Comparison of ENCODE assay signal across 9 cellular contexts in genomic region chr12:52221912-52222457, GRCh38. TPM values are rescaled to one million over a fixed set of nuclear protein-coding genes. Genes with fewer than 3 reads are reported as not detected.
DNase-seq lines count a peak whose midpoint lies in the region; ATAC-seq and TF ChIP-seq lines count a peak whose summit lies in the region.
"Had no signal": no experiment of that assay in that cellular context is flagged by ENCODE, and none has a peak within 500 bp of the region (broad histone marks: within the 10 kb centered on the region; RNA-seq: fewer than 3 reads in every experiment).

No MANE protein-coding gene starts in this region.

- no peaks in the 10 kb centered on the region for H3K9me3 Mint-ChIP-seq in activated T-cell treated with anti-CD3 and anti-CD28 coated beads, Interleukin-2, amount 50 U/mL, for 72 hours

- peak; percentile 39 for DNase-seq in NCI-H345 (lab: John Stamatoyannopoulos, UW)
- no peak for DNase-seq in NCI-H345 treated with DMSO at 0.1 percent for 48 hours (lab: John Stamatoyannopoulos, UW; ENCODE audit: unreplicated experiment)
- peak; percentile 15 for DNase-seq in NOMO-1 treated with dmso at 0.1 percent for 144 hours (lab: John Stamatoyannopoulos, UW; ENCODE audit: unreplicated experiment)
- DNase-seq in activated T-cell treated with anti-CD3 and anti-CD28 coated beads, Interleukin-2, amount 50 U/mL, for 72 hours, result peak; percentile 83 to 92
- peak in 2 of 5 donors; percentile 47 to 75 for DNase-seq in heart left ventricle
- peak; percentile 65 for DNase-seq in stimulated activated CD4-positive, alpha-beta T cell treated with anti-CD3 and anti-CD28 coated beads, Interleukin-12 subunit alpha, Interleukin-12 subunit beta, amount 100 ng/mL, for 4 hours
- no peak for DNase-seq in NCI-H510A treated with DMSO at 0.1 percent for 48 hours (lab: John Stamatoyannopoulos, UW)
- no peak for DNase-seq in NCI-H446 treated with DMSO at 0.1 percent for 48 hours (lab: John Stamatoyannopoulos, UW)

- peaks cover 0 to 3% of the 10 kb centered on the region in 2 donors for H3K36me3 Mint-ChIP-seq in activated T-cell treated with anti-CD3 and anti-CD28 coated beads, Interleukin-2, amount 50 U/mL, for 72 hours (ENCODE audit: insufficient read depth in 2 of 2)

- H3K27ac ChIP-seq in heart left ventricle, result no peak overlapping the region

- H3K27me3 Mint-ChIP-seq in activated T-cell treated with anti-CD3 and anti-CD28 coated beads, Interleukin-2, amount 50 U/mL, for 72 hours (ENCODE audit: low read depth), result peaks cover 62% of the 10 kb centered on the region

- peaks cover 31% of the 10 kb centered on the region for H3K4me1 Mint-ChIP-seq in activated T-cell treated with anti-CD3 and anti-CD28 coated beads, Interleukin-2, amount 50 U/mL, for 72 hours (ENCODE audit: low read depth)

- ATAC-seq in activated T-cell treated with anti-CD3 and anti-CD28 coated beads, Interleukin-2, amount 50 U/mL, for 72 hours (replicated peaks in 1 of 2), result peak; percentile 98
- ATAC-seq in heart left ventricle, result peak in 2 of 4 donors; percentile 29 to 63

- H3K27me3 ChIP-seq in heart left ventricle, result peaks cover 0 to 27% (median 5%) of the 10 kb centered on the region in 9 donors

- peaks cover 0 to 13% (median 0%) of the 10 kb centered on the region in 12 donors for H3K4me1 ChIP-seq in heart left ventricle

- TF ChIP-seq POLR2A in heart left ventricle (IDR thresholded peaks at IDR 0.05), result no peak

- H3K36me3 ChIP-seq in heart left ventricle, result no peaks in the 10 kb centered on the region

- TF ChIP-seq CTCF in heart left ventricle (IDR thresholded peaks at IDR 0.05), result peak; percentile 12 to 60 (median 44)

- WGBS in heart left ventricle, 4 donors, result 14 to 21% (median 19%) methylated on average over 8 of the region's 8 CpGs

- H3K4me3 ChIP-seq in heart left ventricle, result no peak overlapping the region

- peak overlapping the region in 1 of 2 donors; percentile 33 for H3K4me3 Mint-ChIP-seq in activated T-cell treated with anti-CD3 and anti-CD28 coated beads, Interleukin-2, amount 50 U/mL, for 72 hours

- H3K27ac Mint-ChIP-seq in activated T-cell treated with anti-CD3 and anti-CD28 coated beads, Interleukin-2, amount 50 U/mL, for 72 hours, result no peak overlapping the region

- intact Hi-C loops in heart left ventricle (cut with DNase I), result loop anchor here in 2 of 10 donors (5.0 to 10.0 kb wide), 2 partner anchors 53 to 55 kb away; partner anchors contain the start of gene KRT86 (in 1 of the 2)

- no peaks in the 10 kb centered on the region for H3K9me3 ChIP-seq in heart left ventricle

RNA-seq across cellular contexts. Expression of gene KRT7, which starts 11.1 kb away (rescaled TPM):
- 10 to 100 TPM; 23.1 to 25.4 TPM for total RNA-seq in activated T-cell treated with anti-CD3 and anti-CD28 coated beads, Interleukin-2, amount 50 U/mL, for 72 hours
- total RNA-seq in heart left ventricle, result 10 to 100 TPM in 1 of 9 donors, 1 to 10 TPM in 4, under 1 TPM in 2, not detected in 2; 0.20 to 56.7 (median 3.6) TPM
- polyA plus RNA-seq in heart left ventricle, result under 1 TPM in 1 of 2 donors, not detected in 1; 0.76 TPM

RNA-seq across cellular contexts. Expression of gene KRT80, which starts 30.2 kb away (rescaled TPM):
- total RNA-seq in activated T-cell treated with anti-CD3 and anti-CD28 coated beads, Interleukin-2, amount 50 U/mL, for 72 hours, result not detected
- total RNA-seq in heart left ventricle, result 1 to 10 TPM in 2 of 9 donors, under 1 TPM in 5, not detected in 2; 0.15 to 1.2 (median 0.24) TPM
- polyA plus RNA-seq in heart left ventricle, result under 1 TPM; 0.08 to 0.72 TPM

RNA-seq across cellular contexts. Expression of gene KRT86, which starts 52.5 kb away (rescaled TPM):
- under 1 TPM; 0.82 to 1.00 TPM for total RNA-seq in activated T-cell treated with anti-CD3 and anti-CD28 coated beads, Interleukin-2, amount 50 U/mL, for 72 hours
- total RNA-seq in heart left ventricle, result not detected
- not detected for polyA plus RNA-seq in heart left ventricle
- total RNA-seq: urinary bladder had no signal

Comparison
In these comparisons a context has a peak if more than half of its experiments do, and no peak if none do; other contexts are left out.
1. DNase-seq: peak in NCI-H345 (single experiment), NOMO-1 treated with dmso at 0.1 percent for 144 hours (single experiment), activated T-cell treated with anti-CD3 and anti-CD28 coated beads, Interleukin-2, amount 50 U/mL, for 72 hours (2 of 2) and stimulated activated CD4-positive, alpha-beta T cell treated with anti-CD3 and anti-CD28 coated beads, Interleukin-12 subunit alpha, Interleukin-12 subunit beta, amount 100 ng/mL, for 4 hours (single experiment); none in NCI-H345 treated with DMSO at 0.1 percent for 48 hours (single experiment), NCI-H510A treated with DMSO at 0.1 percent for 48 hours (single experiment) and NCI-H446 treated with DMSO at 0.1 percent for 48 hours (single experiment).